In the genomic region with DNA sequence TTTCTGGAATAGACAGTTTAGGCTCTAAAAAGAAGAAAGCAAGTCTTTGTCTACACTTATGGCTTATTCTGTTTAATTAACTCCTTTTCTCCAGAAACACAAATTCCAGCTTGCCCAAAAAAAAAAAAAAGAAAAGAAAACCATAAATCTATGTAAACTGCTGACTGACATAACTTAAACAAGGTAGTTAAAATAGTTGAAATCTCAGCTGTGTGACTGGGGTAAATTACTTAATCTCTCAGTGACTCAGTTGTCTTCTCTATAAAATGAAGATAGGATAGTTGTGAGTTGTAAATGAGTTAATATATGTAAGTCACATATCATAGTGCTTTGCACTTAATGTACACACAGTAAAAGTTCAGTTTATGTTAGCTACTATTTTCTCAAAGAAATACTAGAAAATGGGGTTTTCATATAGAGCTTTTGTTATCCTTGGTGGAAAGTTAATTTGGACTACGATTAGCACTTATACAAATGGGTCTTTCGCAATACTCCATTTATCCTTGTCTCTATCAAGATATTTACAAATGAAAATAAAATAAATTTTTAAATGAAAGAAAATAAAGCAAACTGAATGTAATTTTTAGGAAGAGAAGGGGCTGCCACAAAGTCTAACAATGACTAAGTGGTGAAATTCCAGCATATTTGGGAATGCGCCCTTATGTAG, we compare ENCODE assay signal across 19 cellular contexts.
DNase-seq lines count a peak whose midpoint lies in the region; ATAC-seq, FAIRE-seq and TF ChIP-seq lines count a peak whose summit lies in the region.
"Had no signal": no experiment of that assay in that cellular context is flagged by ENCODE, and none has a peak within 500 bp of the region (broad histone marks: within the 10 kb centered on the region; RNA-seq: fewer than 3 reads in every experiment).

No MANE protein-coding gene starts in this region.

- DNase-seq in A549 (ENCODE audit: low read depth in 1 of 2, low spot score in 1 of 2) (no peak), HEK293T (ENCODE audit: extremely low spot score) (no peak), Panc1 (ENCODE audit: low read depth, low spot score) (no peak), fibroblast of villous mesenchyme (ENCODE audit: low read depth) (peak; percentile 46), T-helper 2 cell (no peak)
- no peak for DNase-seq in stimulated activated CD4-positive, alpha-beta T cell treated with anti-CD3 and anti-CD28 coated beads, Interleukin-12 subunit alpha, Interleukin-12 subunit beta, amount 100 ng/mL, for 4 hours
- DNase-seq: 8988T; C1 segment of cervical spinal cord; Calu3; CD4-positive, alpha-beta memory T cell; COR-L47; DMS53; DMS79 treated with DMSO at 0.1 percent for 48 hours; GOT3; H7; HCEC 1CT had no signal

- H3K27me3 ChIP-seq in Panc1 (ENCODE audit: control insufficient read depth, insufficient read depth, low read length), result no peaks in the 10 kb centered on the region

- intact Hi-C loops in Panc1 (cut with micrococcal nuclease; ENCODE audit: unreplicated experiment), result no loop called here

- CTCF ChIA-PET in A549 (lab: Yijun Ruan, JAX) (interaction anchor here (0.6 to 2.5 kb wide), 3 partner anchors 83 to 264 kb away, joined by 3 to 14 read pairs (median 7); partner anchors contain the start of gene DKK1), HEK293T (lab: Yijun Ruan, JAX) (interaction anchor here (0.7 to 1.5 kb wide), 4 partner anchors 16 to 1973 kb away, joined by 3 to 5 read pairs (median 4); no protein-coding TSS in a partner anchor), Panc1 (lab: Charles Lee) (no interaction called here)

- no TSS peak for BruUV-seq in Panc1 (replicated peaks; lab: Mats Ljungman, UMichigan)

- peak; percentile 39 for FAIRE-seq in A549 (lab: Jason Lieb, UNC)
- FAIRE-seq: G401.6, GM12892 had no signal

- no peaks in the 10 kb centered on the region for H3K36me3 ChIP-seq in Panc1 (ENCODE audit: control insufficient read depth, insufficient read depth, low read length)

- H3K9me3 ChIP-seq in A549 (no peaks in the 10 kb centered on the region), Panc1 (ENCODE audit: control insufficient read depth, insufficient read depth, low read depth, low read length) (peaks cover 2% of the 10 kb centered on the region; the same call in 1 of the 2 replicates)

- no peak overlapping the region for H3K4me3 ChIP-seq in A549
- H3K4me3 ChIP-seq in Panc1 (ENCODE audit: low read depth in 2 of 2, low read length in 2 of 2), result no peak overlapping the region
- H3K4me3 ChIP-seq in fibroblast of villous mesenchyme (ENCODE audit: low read depth, low read length), result no peak overlapping the region

- POLR2A ChIA-PET in A549 (lab: Yijun Ruan, JAX) (no interaction called here), HEK293T (lab: Yijun Ruan, JAX) (no interaction called here), Panc1 (lab: Charles Lee) (interaction anchor here (0.6 kb wide), 1 partner anchor 88 kb away, joined by 3 read pairs; no protein-coding TSS in a partner anchor)

- in situ Hi-C loops in Panc1 (cut with HindIII; ENCODE audit: low pct_unique_long_range_greater_than_20kb, low sequenced_read_pairs), result no loop called here

- WGBS in A549 (ENCODE audit: missing lambda C conversion rate), result 95% methylated on average over 3 of the region's 3 CpGs

- peaks cover 1% of the 10 kb centered on the region; the same call in 2 of the 3 replicates for H3K4me1 ChIP-seq in A549
- peaks cover 4% of the 10 kb centered on the region; the same call in 1 of the 2 replicates for H3K4me1 ChIP-seq in Panc1 (ENCODE audit: control insufficient read depth, insufficient read depth, low read length)

- no peak for TF ChIP-seq POLR2A in A549 (IDR thresholded peaks at IDR 0.05; ENCODE audit: low read length)

- no peak overlapping the region for H3K27ac ChIP-seq in A549
- peak overlapping the region; percentile 67; the same call in 1 of the 2 replicates for H3K27ac ChIP-seq in Panc1 (ENCODE audit: low read length)

- ATAC-seq in A549, result no peak
- ATAC-seq in Panc1, result no peak
- ATAC-seq in HG02610 (IDR thresholded peaks at IDR 0.05; ENCODE audit: unreplicated experiment), result no peak

- H3K4me2 ChIP-seq in A549, result no peak overlapping the region

- no peak for TF ChIP-seq EP300 in A549 (IDR thresholded peaks at IDR 0.05)

- TF ChIP-seq RAD21 in A549 (conservative IDR thresholded peaks at IDR 0.05 in 1 of 2, IDR thresholded peaks at IDR 0.05 in 1 of 2), result no peak

- TF ChIP-seq CTCF in A549 (IDR thresholded peaks at IDR 0.05), result no peak
- no peak for TF ChIP-seq CTCF in Panc1 (IDR thresholded peaks at IDR 0.05)
- no peak for TF ChIP-seq CTCF in fibroblast of villous mesenchyme (IDR thresholded peaks at IDR 0.05; ENCODE audit: insufficient read depth, low read depth, low read length)

TF ChIP-seq in A549, 52 proteins besides CTCF, POLR2A, EP300 and RAD21:
- TF ChIP-seq ESRRA (IDR thresholded peaks at IDR 0.05; ENCODE audit: borderline replicate concordance, low read length), result no peak
- TF ChIP-seq CEBPB (IDR thresholded peaks at IDR 0.05), result peak; percentile 61 to 67; a peak in 3 of 4 replicates
TF ChIP-seq in A549: peak in this region for 1.

TF ChIP-seq in HEK293T, 16 proteins besides CTCF, POLR2A, EP300 and RAD21:
- TF ChIP-seq PKNOX1 (IDR thresholded peaks at IDR 0.05) (peak; percentile 57), ZNF384 (IDR thresholded peaks at IDR 0.05) (0 out of 2 replicates have a peak, but pooled peaks have one; percentile 37), HDGF (IDR thresholded peaks at IDR 0.05; ENCODE audit: borderline replicate concordance) (no peak)
